23 cellular contexts compared by ENCODE assay signal in the genomic region with DNA sequence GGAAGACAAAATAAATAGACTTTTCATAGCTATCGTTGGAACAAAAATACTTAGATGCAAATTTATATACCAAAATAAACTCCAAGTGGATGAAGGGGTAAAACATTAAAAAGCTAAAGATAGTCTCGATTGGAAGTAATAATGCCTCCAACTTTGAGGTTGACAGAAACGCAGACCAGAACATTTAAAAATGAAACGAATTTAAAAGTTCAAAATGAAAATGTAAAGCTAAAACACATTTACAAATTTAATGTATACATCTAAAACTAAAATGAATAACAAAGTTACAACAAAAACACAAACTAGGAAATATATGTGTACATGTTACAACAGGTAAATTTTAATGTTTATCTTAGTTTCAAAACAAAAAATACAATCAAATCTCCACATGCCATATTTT.
DNase-seq lines count a peak whose midpoint lies in the region; ATAC-seq, FAIRE-seq and TF ChIP-seq lines count a peak whose summit lies in the region.
"Had no signal": no experiment of that assay in that cellular context is flagged by ENCODE, and none has a peak within 500 bp of the region (broad histone marks: within the 10 kb centered on the region; RNA-seq: fewer than 3 reads in every experiment).

No MANE protein-coding gene starts in this region.

- no peaks in the 10 kb centered on the region for H3K9me2 ChIP-seq in GM23338 (ENCODE audit: insufficient read depth)

- no peaks in the 10 kb centered on the region for H3K9me3 Mint-ChIP-seq in CD8-positive, alpha-beta T cell
- no peaks in the 10 kb centered on the region for H3K9me3 Mint-ChIP-seq in GM23338
- H3K9me3 Mint-ChIP-seq: CD8-positive, alpha-beta memory T cell had no signal

- POLR2A ChIA-PET in CD8-positive, alpha-beta T cell (lab: Charles Lee): no interaction called here

- no peak overlapping the region for H3K4me3 Mint-ChIP-seq in CD8-positive, alpha-beta T cell
- no peak overlapping the region for H3K4me3 Mint-ChIP-seq in GM23338
- H3K4me3 Mint-ChIP-seq: B cell; CD4-positive, CD25-positive, alpha-beta regulatory T cell; CD8-positive, alpha-beta memory T cell had no signal

- peak; percentile 65 for FAIRE-seq in G401.6 (lab: Jason Lieb, UNC)
- FAIRE-seq in TTC549 (lab: Jason Lieb, UNC): peak; percentile 53
- peak; percentile 42 for FAIRE-seq in kidney (lab: Jason Lieb, UNC)
- FAIRE-seq: A204.1, D721Med, GM12891, GM18507, H1 had no signal

- H4K20me1 ChIP-seq in GM23338 (replicated peaks; ENCODE audit: insufficient read depth): no peaks in the 10 kb centered on the region
- H4K20me1 ChIP-seq: BLaER1 had no signal

- no peaks in the 10 kb centered on the region for H3K4me1 Mint-ChIP-seq in CD8-positive, alpha-beta T cell (ENCODE audit: low read depth)
- peaks cover 7% of the 10 kb centered on the region; the same call in 2 of the 3 replicates for H3K4me1 Mint-ChIP-seq in GM23338
- H3K4me1 Mint-ChIP-seq: B cell; CD4-positive, CD25-positive, alpha-beta regulatory T cell; CD8-positive, alpha-beta memory T cell had no signal

- H3K27ac Mint-ChIP-seq in CD8-positive, alpha-beta T cell: no peak overlapping the region
- no peak overlapping the region for H3K27ac Mint-ChIP-seq in GM23338
- H3K27ac Mint-ChIP-seq: B cell; CD4-positive, CD25-positive, alpha-beta regulatory T cell; CD8-positive, alpha-beta memory T cell had no signal

- no peaks in the 10 kb centered on the region for H3K36me3 Mint-ChIP-seq in CD8-positive, alpha-beta T cell
- H3K36me3 Mint-ChIP-seq in GM23338 (ENCODE audit: low read depth): no peaks in the 10 kb centered on the region
- H3K36me3 Mint-ChIP-seq: CD4-positive, CD25-positive, alpha-beta regulatory T cell; CD8-positive, alpha-beta memory T cell had no signal

- no peak overlapping the region for H3K4me2 ChIP-seq in GM23338
- H3K4me2 ChIP-seq: BLaER1 had no signal

- no peak overlapping the region for H3K27ac ChIP-seq in kidney (ENCODE audit: low read depth in 2 of 2, low read length in 2 of 2)
- no peak overlapping the region for H3K27ac ChIP-seq in CD8-positive, alpha-beta T cell (ENCODE audit: low read depth, low read length)
- no peak overlapping the region for H3K27ac ChIP-seq in GM23338 (ENCODE audit: low read depth)
- H3K27ac ChIP-seq: 22Rv1, BLaER1, C4-2B had no signal

- no peak overlapping the region for H3K4me3 ChIP-seq in kidney (ENCODE audit: low read length in 2 of 2)
- no peak overlapping the region for H3K4me3 ChIP-seq in CD8-positive, alpha-beta T cell (ENCODE audit: low read depth, low read length)
- no peak overlapping the region for H3K4me3 ChIP-seq in GM23338
- H3K4me3 ChIP-seq: BLaER1 had no signal

- H3F3A ChIP-seq in GM23338 (replicated peaks; ENCODE audit: low read depth): no peaks in the 10 kb centered on the region

- DNase-seq in kidney: no peak
- DNase-seq in activated gamma-delta T cell (lab: John Stamatoyannopoulos, UW): no peak
- DNase-seq in CD8-positive, alpha-beta T cell: no peak
- DNase-seq in GM23338 (ENCODE audit: low spot score): no peak
- DNase-seq: CD4-positive, CD25-positive, alpha-beta regulatory T cell; CD8-positive, alpha-beta memory T cell; DMS 273 treated with DMSO at 0.1 percent for 48 hours; DMS79; EL; GF-D8; H7; HCEC 1CT had no signal

- no peaks in the 10 kb centered on the region for H3K27me3 ChIP-seq in CD8-positive, alpha-beta T cell (ENCODE audit: insufficient read depth, low read length)
- no peaks in the 10 kb centered on the region for H3K27me3 ChIP-seq in GM23338 (ENCODE audit: insufficient read depth)
- H3K27me3 ChIP-seq: BLaER1 had no signal

- H3K27me3 Mint-ChIP-seq in CD8-positive, alpha-beta T cell (ENCODE audit: low read depth): peaks cover 11% of the 10 kb centered on the region
- H3K27me3 Mint-ChIP-seq in GM23338 (ENCODE audit: insufficient read depth, low read depth, poor library complexity): peaks cover 1% of the 10 kb centered on the region

- no peaks in the 10 kb centered on the region for H3K9me3 ChIP-seq in kidney (ENCODE audit: control insufficient read depth in 1 of 2, low read length in 2 of 2)
- H3K9me3 ChIP-seq in CD8-positive, alpha-beta T cell (ENCODE audit: low read length): no peaks in the 10 kb centered on the region
- H3K9me3 ChIP-seq: BLaER1 had no signal

- H3K36me3 ChIP-seq in kidney (ENCODE audit: control insufficient read depth in 1 of 2, insufficient read depth in 2 of 2, low read length in 2 of 2): no peaks in the 10 kb centered on the region
- no peaks in the 10 kb centered on the region for H3K36me3 ChIP-seq in CD8-positive, alpha-beta T cell (ENCODE audit: insufficient read depth, low read length)
- H3K36me3 ChIP-seq in GM23338 (ENCODE audit: insufficient read depth): no peaks in the 10 kb centered on the region
- H3K36me3 ChIP-seq: BLaER1 had no signal

- CTCF ChIA-PET in CD8-positive, alpha-beta T cell (lab: Charles Lee): interaction anchor here (0.7 kb wide), 1 partner anchor 13 kb away, joined by 3 read pairs; no protein-coding TSS in a partner anchor

- intact Hi-C loops in kidney (cut with DNase I): no loop called here
- intact Hi-C loops in CD8-positive, alpha-beta T cell (cut with DNase I, micrococcal nuclease): no loop called here

- H3K79me2 ChIP-seq in GM23338 (replicated peaks; ENCODE audit: insufficient read depth): no peaks in the 10 kb centered on the region

- no peak for TF ChIP-seq CTCF in kidney (IDR thresholded peaks at IDR 0.05; ENCODE audit: borderline replicate concordance, extremely low read depth, insufficient read depth)
- TF ChIP-seq CTCF in CD8-positive, alpha-beta T cell (IDR thresholded peaks at IDR 0.05): no peak
- TF ChIP-seq CTCF in GM23338 (conservative IDR thresholded peaks at IDR 0.05; ENCODE audit: low read depth in 2 of 2): no peak

- no peak overlapping the region for H3K9ac ChIP-seq in kidney (ENCODE audit: low read length in 2 of 2)
- H3K9ac ChIP-seq: BLaER1 had no signal

- ATAC-seq in CD8-positive, alpha-beta T cell: no peak
- ATAC-seq in GM23338: no peak

- H2AFZ ChIP-seq in GM23338: no peak overlapping the region

- H3K4me1 ChIP-seq in kidney (ENCODE audit: control insufficient read depth in 1 of 2, insufficient read depth in 1 of 2, low read depth in 1 of 2, low read length in 2 of 2) (no peaks in the 10 kb centered on the region), GM23338 (ENCODE audit: insufficient read depth) (no peaks in the 10 kb centered on the region)
- no peaks in the 10 kb centered on the region for H3K4me1 ChIP-seq in CD8-positive, alpha-beta T cell (ENCODE audit: insufficient read depth, low read length)
- H3K4me1 ChIP-seq: BLaER1 had no signal

TF ChIP-seq in GM23338, 12 proteins besides CTCF, POLR2A, EP300 and RAD21 (continues in another document):
- TF ChIP-seq ZNF114 (CRISPR knock-in tag; IDR thresholded peaks at IDR 0.05) (no peak), EZH2phosphoT487 (IDR thresholded peaks at IDR 0.05; ENCODE audit: unreplicated experiment) (no peak), CREB1 (CRISPR knock-in tag; IDR thresholded peaks at IDR 0.05; ENCODE audit: low read depth) (no peak), NANOG (IDR thresholded peaks at IDR 0.05; ENCODE audit: borderline replicate concordance) (no peak)
- TF ChIP-seq, protein P1, sequence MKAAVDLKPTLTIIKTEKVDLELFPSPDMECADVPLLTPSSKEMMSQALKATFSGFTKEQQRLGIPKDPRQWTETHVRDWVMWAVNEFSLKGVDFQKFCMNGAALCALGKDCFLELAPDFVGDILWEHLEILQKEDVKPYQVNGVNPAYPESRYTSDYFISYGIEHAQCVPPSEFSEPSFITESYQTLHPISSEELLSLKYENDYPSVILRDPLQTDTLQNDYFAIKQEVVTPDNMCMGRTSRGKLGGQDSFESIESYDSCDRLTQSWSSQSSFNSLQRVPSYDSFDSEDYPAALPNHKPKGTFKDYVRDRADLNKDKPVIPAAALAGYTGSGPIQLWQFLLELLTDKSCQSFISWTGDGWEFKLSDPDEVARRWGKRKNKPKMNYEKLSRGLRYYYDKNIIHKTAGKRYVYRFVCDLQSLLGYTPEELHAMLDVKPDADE (IDR thresholded peaks at IDR 0.05): no peak
- TF ChIP-seq, protein P2, sequence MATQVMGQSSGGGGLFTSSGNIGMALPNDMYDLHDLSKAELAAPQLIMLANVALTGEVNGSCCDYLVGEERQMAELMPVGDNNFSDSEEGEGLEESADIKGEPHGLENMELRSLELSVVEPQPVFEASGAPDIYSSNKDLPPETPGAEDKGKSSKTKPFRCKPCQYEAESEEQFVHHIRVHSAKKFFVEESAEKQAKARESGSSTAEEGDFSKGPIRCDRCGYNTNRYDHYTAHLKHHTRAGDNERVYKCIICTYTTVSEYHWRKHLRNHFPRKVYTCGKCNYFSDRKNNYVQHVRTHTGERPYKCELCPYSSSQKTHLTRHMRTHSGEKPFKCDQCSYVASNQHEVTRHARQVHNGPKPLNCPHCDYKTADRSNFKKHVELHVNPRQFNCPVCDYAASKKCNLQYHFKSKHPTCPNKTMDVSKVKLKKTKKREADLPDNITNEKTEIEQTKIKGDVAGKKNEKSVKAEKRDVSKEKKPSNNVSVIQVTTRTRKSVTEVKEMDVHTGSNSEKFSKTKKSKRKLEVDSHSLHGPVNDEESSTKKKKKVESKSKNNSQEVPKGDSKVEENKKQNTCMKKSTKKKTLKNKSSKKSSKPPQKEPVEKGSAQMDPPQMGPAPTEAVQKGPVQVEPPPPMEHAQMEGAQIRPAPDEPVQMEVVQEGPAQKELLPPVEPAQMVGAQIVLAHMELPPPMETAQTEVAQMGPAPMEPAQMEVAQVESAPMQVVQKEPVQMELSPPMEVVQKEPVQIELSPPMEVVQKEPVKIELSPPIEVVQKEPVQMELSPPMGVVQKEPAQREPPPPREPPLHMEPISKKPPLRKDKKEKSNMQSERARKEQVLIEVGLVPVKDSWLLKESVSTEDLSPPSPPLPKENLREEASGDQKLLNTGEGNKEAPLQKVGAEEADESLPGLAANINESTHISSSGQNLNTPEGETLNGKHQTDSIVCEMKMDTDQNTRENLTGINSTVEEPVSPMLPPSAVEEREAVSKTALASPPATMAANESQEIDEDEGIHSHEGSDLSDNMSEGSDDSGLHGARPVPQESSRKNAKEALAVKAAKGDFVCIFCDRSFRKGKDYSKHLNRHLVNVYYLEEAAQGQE (IDR thresholded peaks at IDR 0.05; ENCODE audit: unreplicated experiment): no peak
